In the genomic region with DNA sequence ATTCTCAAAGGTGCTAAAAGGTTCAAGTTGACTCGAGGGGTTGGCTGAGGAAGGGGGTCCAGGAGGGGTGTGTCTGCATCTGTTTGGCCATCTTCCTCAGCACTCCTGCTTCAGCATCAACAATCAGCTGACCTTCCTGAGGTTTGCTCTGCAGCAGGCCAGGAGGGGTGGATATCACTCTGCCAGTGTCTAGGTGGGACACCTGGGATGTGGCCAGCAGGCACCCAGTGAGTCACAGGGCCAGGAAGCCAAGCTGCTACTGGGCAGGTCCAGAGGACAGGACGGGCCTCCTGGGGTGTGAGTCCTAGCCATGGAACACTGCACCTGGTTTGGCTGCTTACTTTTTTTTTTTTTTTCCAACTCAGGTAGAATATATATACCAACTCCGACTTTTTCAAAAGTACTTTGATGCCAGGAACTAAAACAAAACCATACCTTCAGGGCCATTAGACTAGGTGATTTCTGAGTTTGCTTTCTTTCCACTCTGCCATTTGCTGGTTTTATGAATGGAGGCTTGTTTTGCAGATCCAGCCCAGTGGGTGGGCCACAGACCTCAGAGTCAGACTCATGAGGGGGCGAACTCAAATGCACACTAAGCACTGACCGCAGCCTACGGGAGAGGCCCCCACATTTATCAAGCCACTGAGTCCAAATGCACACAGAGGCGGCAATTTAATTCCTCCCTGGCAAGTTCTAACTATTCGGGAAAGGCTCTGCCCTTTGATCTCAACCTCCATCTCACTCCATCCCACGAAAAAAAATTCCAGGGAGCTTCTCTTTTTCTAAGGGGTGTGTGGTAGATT, we compare ENCODE assay signal across 1 cellular context.
TF ChIP-seq lines count a peak whose summit lies in the region.

No MANE protein-coding gene starts in this region.

TF ChIP-seq in HepG2, 621 proteins besides CTCF, POLR2A, EP300 and RAD21 (continued from another document):
- TF ChIP-seq, protein P1, sequence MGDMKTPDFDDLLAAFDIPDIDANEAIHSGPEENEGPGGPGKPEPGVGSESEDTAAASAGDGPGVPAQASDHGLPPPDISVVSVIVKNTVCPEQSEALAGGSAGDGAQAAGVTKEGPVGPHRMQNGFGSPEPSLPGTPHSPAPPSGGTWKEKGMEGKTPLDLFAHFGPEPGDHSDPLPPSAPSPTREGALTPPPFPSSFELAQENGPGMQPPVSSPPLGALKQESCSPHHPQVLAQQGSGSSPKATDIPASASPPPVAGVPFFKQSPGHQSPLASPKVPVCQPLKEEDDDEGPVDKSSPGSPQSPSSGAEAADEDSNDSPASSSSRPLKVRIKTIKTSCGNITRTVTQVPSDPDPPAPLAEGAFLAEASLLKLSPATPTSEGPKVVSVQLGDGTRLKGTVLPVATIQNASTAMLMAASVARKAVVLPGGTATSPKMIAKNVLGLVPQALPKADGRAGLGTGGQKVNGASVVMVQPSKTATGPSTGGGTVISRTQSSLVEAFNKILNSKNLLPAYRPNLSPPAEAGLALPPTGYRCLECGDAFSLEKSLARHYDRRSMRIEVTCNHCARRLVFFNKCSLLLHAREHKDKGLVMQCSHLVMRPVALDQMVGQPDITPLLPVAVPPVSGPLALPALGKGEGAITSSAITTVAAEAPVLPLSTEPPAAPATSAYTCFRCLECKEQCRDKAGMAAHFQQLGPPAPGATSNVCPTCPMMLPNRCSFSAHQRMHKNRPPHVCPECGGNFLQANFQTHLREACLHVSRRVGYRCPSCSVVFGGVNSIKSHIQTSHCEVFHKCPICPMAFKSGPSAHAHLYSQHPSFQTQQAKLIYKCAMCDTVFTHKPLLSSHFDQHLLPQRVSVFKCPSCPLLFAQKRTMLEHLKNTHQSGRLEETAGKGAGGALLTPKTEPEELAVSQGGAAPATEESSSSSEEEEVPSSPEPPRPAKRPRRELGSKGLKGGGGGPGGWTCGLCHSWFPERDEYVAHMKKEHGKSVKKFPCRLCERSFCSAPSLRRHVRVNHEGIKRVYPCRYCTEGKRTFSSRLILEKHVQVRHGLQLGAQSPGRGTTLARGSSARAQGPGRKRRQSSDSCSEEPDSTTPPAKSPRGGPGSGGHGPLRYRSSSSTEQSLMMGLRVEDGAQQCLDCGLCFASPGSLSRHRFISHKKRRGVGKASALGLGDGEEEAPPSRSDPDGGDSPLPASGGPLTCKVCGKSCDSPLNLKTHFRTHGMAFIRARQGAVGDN (CRISPR knock-in tag; IDR thresholded peaks at IDR 0.05) = 0 out of 2 replicates have a peak, but pooled peaks have one; percentile 19
- TF ChIP-seq FOSL2 (CRISPR knock-in tag; IDR thresholded peaks at IDR 0.05) (peak; percentile 29; the same call in 1 of the 2 replicates), HNRNPUL1 (IDR thresholded peaks at IDR 0.05; ENCODE audit: low read depth, low read length) (no peak), POLR2AphosphoS2 (IDR thresholded peaks at IDR 0.05; ENCODE audit: low read depth, low read length) (no peak), NFIC (IDR thresholded peaks at IDR 0.05; ENCODE audit: low read length) (no peak), ZNF367 (CRISPR knock-in tag; IDR thresholded peaks at IDR 0.05; ENCODE audit: borderline replicate concordance) (no peak), WIZ (CRISPR knock-in tag; IDR thresholded peaks at IDR 0.05) (no peak)
- TF ChIP-seq, protein P2, sequence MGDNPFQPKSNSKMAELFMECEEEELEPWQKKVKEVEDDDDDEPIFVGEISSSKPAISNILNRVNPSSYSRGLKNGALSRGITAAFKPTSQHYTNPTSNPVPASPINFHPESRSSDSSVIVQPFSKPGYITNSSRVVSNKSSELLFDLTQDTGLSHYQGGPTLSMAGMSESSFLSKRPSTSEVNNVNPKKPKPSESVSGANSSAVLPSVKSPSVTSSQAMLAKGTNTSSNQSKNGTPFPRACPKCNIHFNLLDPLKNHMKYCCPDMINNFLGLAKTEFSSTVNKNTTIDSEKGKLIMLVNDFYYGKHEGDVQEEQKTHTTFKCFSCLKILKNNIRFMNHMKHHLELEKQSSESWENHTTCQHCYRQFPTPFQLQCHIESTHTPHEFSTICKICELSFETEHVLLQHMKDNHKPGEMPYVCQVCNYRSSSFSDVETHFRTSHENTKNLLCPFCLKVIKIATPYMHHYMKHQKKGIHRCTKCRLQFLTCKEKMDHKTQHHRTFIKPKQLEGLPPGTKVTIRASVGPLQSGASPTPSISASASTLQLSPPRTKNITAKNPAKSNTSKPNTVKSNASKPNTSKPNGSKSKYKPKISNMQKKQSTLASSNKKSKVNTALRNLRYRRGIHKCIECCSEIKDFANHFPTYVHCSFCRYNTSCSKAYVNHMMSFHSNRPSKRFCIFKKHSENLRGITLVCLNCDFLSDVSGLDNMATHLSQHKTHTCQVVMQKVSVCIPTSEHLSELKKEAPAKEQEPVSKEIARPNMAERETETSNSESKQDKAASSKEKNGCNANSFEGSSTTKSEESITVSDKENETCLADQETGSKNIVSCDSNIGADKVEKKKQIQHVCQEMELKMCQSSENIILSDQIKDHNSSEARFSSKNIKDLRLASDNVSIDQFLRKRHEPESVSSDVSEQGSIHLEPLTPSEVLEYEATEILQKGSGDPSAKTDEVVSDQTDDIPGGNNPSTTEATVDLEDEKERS (CRISPR knock-in tag; IDR thresholded peaks at IDR 0.05) = no peak
- TF ChIP-seq, protein P3, sequence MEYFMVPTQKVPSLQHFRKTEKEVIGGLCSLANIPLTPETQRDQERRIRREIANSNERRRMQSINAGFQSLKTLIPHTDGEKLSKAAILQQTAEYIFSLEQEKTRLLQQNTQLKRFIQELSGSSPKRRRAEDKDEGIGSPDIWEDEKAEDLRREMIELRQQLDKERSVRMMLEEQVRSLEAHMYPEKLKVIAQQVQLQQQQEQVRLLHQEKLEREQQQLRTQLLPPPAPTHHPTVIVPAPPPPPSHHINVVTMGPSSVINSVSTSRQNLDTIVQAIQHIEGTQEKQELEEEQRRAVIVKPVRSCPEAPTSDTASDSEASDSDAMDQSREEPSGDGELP (IDR thresholded peaks at IDR 0.05; ENCODE audit: borderline replicate concordance, low read depth) = no peak
- TF ChIP-seq, protein P4, sequence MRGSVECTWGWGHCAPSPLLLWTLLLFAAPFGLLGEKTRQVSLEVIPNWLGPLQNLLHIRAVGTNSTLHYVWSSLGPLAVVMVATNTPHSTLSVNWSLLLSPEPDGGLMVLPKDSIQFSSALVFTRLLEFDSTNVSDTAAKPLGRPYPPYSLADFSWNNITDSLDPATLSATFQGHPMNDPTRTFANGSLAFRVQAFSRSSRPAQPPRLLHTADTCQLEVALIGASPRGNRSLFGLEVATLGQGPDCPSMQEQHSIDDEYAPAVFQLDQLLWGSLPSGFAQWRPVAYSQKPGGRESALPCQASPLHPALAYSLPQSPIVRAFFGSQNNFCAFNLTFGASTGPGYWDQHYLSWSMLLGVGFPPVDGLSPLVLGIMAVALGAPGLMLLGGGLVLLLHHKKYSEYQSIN (CRISPR knock-in tag; IDR thresholded peaks at IDR 0.05; ENCODE audit: borderline replicate concordance) = no peak
